Comparison of ENCODE assay signal across 26 cellular contexts in the genomic region with DNA sequence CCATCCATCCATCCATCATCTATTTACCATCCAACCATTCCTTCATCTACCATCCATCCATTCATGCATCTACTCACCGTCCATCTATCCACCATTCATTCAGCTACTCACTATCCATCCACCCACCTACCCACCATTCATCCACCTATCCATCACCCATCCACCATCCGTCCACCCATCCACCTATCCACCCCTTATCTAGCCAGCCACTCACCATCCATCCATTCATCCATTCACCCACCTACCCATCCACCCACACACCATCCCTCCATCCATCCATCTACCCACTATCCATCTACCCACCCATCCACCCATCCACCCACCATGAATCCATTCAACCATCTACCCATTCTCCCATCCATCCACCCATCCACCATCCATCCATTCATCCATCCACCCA. TPM values are rescaled to one million over a fixed set of nuclear protein-coding genes. Genes with fewer than 3 reads are reported as not detected.
"Had no signal": no experiment of that assay in that cellular context is flagged by ENCODE, and none has a peak within 500 bp of the region (broad histone marks: within the 10 kb centered on the region; RNA-seq: fewer than 3 reads in every experiment).

No MANE protein-coding gene starts in this region.

- H3K79me2 ChIP-seq: hepatocyte had no signal

- H3K27ac ChIP-seq: coronary artery, foreskin keratinocyte, hepatocyte, left lung, lower lobe of right lung had no signal

- H3K36me3 Mint-ChIP-seq: immature natural killer cell, mesothelial cell of epicardium had no signal

- H3K27me3 ChIP-seq: dorsolateral prefrontal cortex, esophagus muscularis mucosa, gastroesophageal sphincter, heart left ventricle, hepatocyte, left lung had no signal

- H3K4me2 ChIP-seq: hepatocyte had no signal

- H2AFZ ChIP-seq: hepatocyte had no signal

- H3K36me3 ChIP-seq: esophagus muscularis mucosa, gastroesophageal sphincter, heart left ventricle, left lung, lower lobe of right lung had no signal

- H3K4me1 ChIP-seq: foreskin keratinocyte, left lung had no signal

- H3K27ac Mint-ChIP-seq: mesothelial cell of epicardium had no signal

- H3K4me3 ChIP-seq: coronary artery, dorsolateral prefrontal cortex, esophagus muscularis mucosa, gastroesophageal sphincter, heart left ventricle, hepatocyte, left lung, lower lobe of right lung, mucosa of descending colon had no signal

- FAIRE-seq: colon, endothelial cell of umbilical vein, frontal cortex had no signal

- DNase-seq: dermis blood vessel endothelial cell; dorsolateral prefrontal cortex; effector CD4-positive, alpha-beta T cell; effector memory CD4-positive, alpha-beta T cell; foreskin keratinocyte; heart left ventricle; hypothalamus; immature natural killer cell; islet precursor cell; left cardiac atrium; left lung; left ventricle myocardium superior; lower lobe of right lung; mesenchymal stem cell; mucosa of descending colon had no signal

- H3K4me3 Mint-ChIP-seq: immature natural killer cell, mesothelial cell of epicardium had no signal

- H3K9me3 ChIP-seq: esophagus muscularis mucosa, gastroesophageal sphincter, heart left ventricle, left lung, lower lobe of right lung, mucosa of descending colon had no signal

- ATAC-seq: foreskin keratinocyte, left cardiac atrium, left lung, lower lobe of right lung, mucosa of descending colon had no signal

RNA-seq across cellular contexts. Expression of a gene that starts 26.6 kb away (rescaled TPM):
- total RNA-seq: dermis blood vessel endothelial cell, endothelial cell of umbilical vein, fibroblast of villous mesenchyme, foreskin keratinocyte, left ventricle myocardium superior, lung microvascular endothelial cell, mesenteric fat pad, mesothelial cell of epicardium had no signal
- polyA plus RNA-seq: endothelial cell of umbilical vein, foreskin keratinocyte, heart left ventricle, immature natural killer cell had no signal
